In the genomic region with DNA sequence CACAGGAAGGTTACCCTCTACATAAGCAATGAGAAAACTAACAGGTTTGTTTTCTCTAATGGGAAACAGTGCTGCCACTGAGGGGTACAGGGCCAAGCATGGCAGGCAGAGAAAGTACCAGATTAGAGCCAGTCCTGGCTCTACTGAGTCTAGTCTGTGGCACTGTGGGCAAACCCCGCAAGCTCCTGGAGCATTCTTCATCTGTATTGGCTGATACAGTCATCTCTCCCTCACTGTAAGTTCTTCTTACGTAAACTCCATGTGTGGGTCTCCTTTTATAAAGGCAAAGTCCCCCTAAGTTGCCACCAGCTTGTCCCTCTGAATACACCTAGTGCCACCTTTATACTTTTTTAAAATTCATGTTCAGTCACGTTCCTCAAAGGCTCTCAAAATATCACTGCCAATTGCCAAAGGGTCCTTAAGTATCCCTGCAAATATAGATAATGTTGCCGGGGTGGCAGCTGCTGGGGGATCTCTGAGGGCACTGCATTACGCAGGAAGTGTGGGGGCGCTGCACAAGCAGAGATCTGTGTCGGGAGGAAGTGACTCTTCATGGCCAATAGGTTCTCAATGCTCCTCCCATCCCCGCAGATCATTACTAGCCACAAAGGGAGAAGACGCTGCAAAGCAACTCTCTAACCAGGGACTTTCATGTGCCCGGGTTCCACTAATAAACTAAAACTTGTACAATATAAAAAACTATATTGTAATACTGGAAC, we compare ENCODE assay signal across 8 cellular contexts. TPM values are rescaled to one million over a fixed set of nuclear protein-coding genes. Genes with fewer than 3 reads are reported as not detected.
DNase-seq lines count a peak whose midpoint lies in the region; ATAC-seq, FAIRE-seq and TF ChIP-seq lines count a peak whose summit lies in the region.

No MANE protein-coding gene starts in this region.

- ATAC-seq in GM19328 (IDR thresholded peaks at IDR 0.05; ENCODE audit: unreplicated experiment) (peak; percentile 62), HG03520 (IDR thresholded peaks at IDR 0.05; ENCODE audit: unreplicated experiment) (peak; percentile 50), left lung (peak; percentile 40), HG03025 (IDR thresholded peaks at IDR 0.05; ENCODE audit: low FRiP score, unreplicated experiment) (no peak)

- no peaks in the 10 kb centered on the region for H3K9me3 ChIP-seq in left lung

- FAIRE-seq in D721Med (lab: Jason Lieb, UNC) = no peak

- intact Hi-C loops in left lung (cut with DNase I) = no loop called here

- H3K36me3 ChIP-seq in left lung = peaks cover 0 to 18% of the 10 kb centered on the region in 2 donors

- DNase-seq in activated CD4-positive, alpha-beta T cell treated with anti-CD3 and anti-CD28 coated beads, Interleukin-2, amount 50 U/mL, for 48 hours = peak; percentile 70 to 77
- DNase-seq in left lung (no peak), D721Med (ENCODE audit: insufficient read length, low spot score) (no peak), NCI-H748 (lab: John Stamatoyannopoulos, UW; ENCODE audit: unreplicated experiment) (no peak)
- peak; percentile 71 for DNase-seq in stimulated activated naive CD4-positive, alpha-beta T cell treated with Interleukin-2 at 50 U/mL for 16 hours (lab: John Stamatoyannopoulos, UW)

- no peak overlapping the region for H3K4me3 ChIP-seq in left lung

- peaks cover 11 to 74% of the 10 kb centered on the region in 2 donors for H3K4me1 ChIP-seq in left lung

- H3K27me3 ChIP-seq in left lung = no peaks in the 10 kb centered on the region

- no peak for TF ChIP-seq CTCF in left lung (IDR thresholded peaks at IDR 0.05)
- TF ChIP-seq CTCF in D721Med (IDR thresholded peaks at IDR 0.05; ENCODE audit: insufficient read depth, missing control alignments) = no peak

- H3K27ac ChIP-seq in left lung = peak overlapping the region in 1 of 2 donors; percentile 47

RNA-seq across cellular contexts. Expression of gene XPO6, which starts 18.8 kb away (rescaled TPM):
- total RNA-seq in left lung = 100 to 1,000 TPM in 1 of 2 donors, 10 to 100 TPM in 1; 87.3 to 155 TPM

Comparison
In these comparisons a context has a peak if more than half of its experiments do, and no peak if none do; other contexts are left out.
1. DNase-seq: peak in activated CD4-positive, alpha-beta T cell treated with anti-CD3 and anti-CD28 coated beads, Interleukin-2, amount 50 U/mL, for 48 hours (2 of 2) and stimulated activated naive CD4-positive, alpha-beta T cell treated with Interleukin-2 at 50 U/mL for 16 hours (single experiment); none in left lung (0 of 2), D721Med (single experiment) and NCI-H748 (single experiment).